Comparison of ENCODE assay signal across 18 cellular contexts in genomic region chr4:158849681-158850080, GRCh38.
DNase-seq lines count a peak whose midpoint lies in the region; ATAC-seq and TF ChIP-seq lines count a peak whose summit lies in the region.
"Had no signal": no experiment of that assay in that cellular context is flagged by ENCODE, and none has a peak within 500 bp of the region (broad histone marks: within the 10 kb centered on the region; RNA-seq: fewer than 3 reads in every experiment).

No MANE protein-coding gene starts in this region.

- no peaks in the 10 kb centered on the region for H3K9me3 ChIP-seq in psoas muscle
- H3K9me3 ChIP-seq: BE2C had no signal

- no peaks in the 10 kb centered on the region for H3K9me3 Mint-ChIP-seq in natural killer cell treated with Interleukin-12 subunit alpha and Interleukin-12 subunit beta and Interleukin-15 and Interleukin-18, amount 100 ng/mL, for 72 hours
- H3K9me3 Mint-ChIP-seq in natural killer cell: no peaks in the 10 kb centered on the region
- H3K9me3 Mint-ChIP-seq in activated T-helper 17 cell treated with anti-CD3 and anti-CD28 coated beads, Interleukin-2, amount 50 U/mL, for 72 hours: no peaks in the 10 kb centered on the region
- H3K9me3 Mint-ChIP-seq: CD4-positive, CD25-positive, alpha-beta regulatory T cell; CD8-positive, alpha-beta memory T cell; H9 had no signal

- intact Hi-C loops in natural killer cell (cut with micrococcal nuclease) (loop anchor here (1.0 to 5.0 kb wide), 4 partner anchors 32 to 119 kb away; partner anchors contain the start of gene FNIP2), psoas muscle (cut with DNase I) (loop anchor here (2.0 to 10.0 kb wide), 5 partner anchors 119 to 595 kb away; no protein-coding TSS in a partner anchor)

- H3K27me3 ChIP-seq in psoas muscle (ENCODE audit: insufficient read depth in 3 of 3, low read length in 2 of 3): no peaks in the 10 kb centered on the region
- H3K27me3 ChIP-seq: BE2C had no signal

- 85 to 91% (median 90%) methylated on average over 2 of the region's 2 CpGs for WGBS in psoas muscle, 3 donors

- H3K4me1 ChIP-seq in psoas muscle: peaks cover 6% of the 10 kb centered on the region
- H3K4me1 ChIP-seq: BE2C had no signal

- H3K36me3 Mint-ChIP-seq in natural killer cell treated with Interleukin-12 subunit alpha and Interleukin-12 subunit beta and Interleukin-15 and Interleukin-18, amount 100 ng/mL, for 72 hours: no peaks in the 10 kb centered on the region
- no peaks in the 10 kb centered on the region for H3K36me3 Mint-ChIP-seq in natural killer cell
- H3K36me3 Mint-ChIP-seq in activated T-helper 17 cell treated with anti-CD3 and anti-CD28 coated beads, Interleukin-2, amount 50 U/mL, for 72 hours (ENCODE audit: low read depth): peaks cover 20% of the 10 kb centered on the region
- H3K36me3 Mint-ChIP-seq: CD4-positive, CD25-positive, alpha-beta regulatory T cell had no signal

- H3K27ac Mint-ChIP-seq in natural killer cell treated with Interleukin-12 subunit alpha and Interleukin-12 subunit beta and Interleukin-15 and Interleukin-18, amount 100 ng/mL, for 72 hours: peak overlapping the region in 1 of 2 donors; percentile 42
- peak overlapping the region in 1 of 2 donors; percentile 19 for H3K27ac Mint-ChIP-seq in natural killer cell
- peak overlapping the region; percentile 4 for H3K27ac Mint-ChIP-seq in activated T-helper 17 cell treated with anti-CD3 and anti-CD28 coated beads, Interleukin-2, amount 50 U/mL, for 72 hours

- ATAC-seq in natural killer cell treated with Interleukin-12 subunit alpha and Interleukin-12 subunit beta and Interleukin-15 and Interleukin-18, amount 100 ng/mL, for 72 hours: peak; percentile 36 to 51
- ATAC-seq in natural killer cell (no peak), psoas muscle (no peak), HG02870 (IDR thresholded peaks at IDR 0.05; ENCODE audit: unreplicated experiment) (no peak)
- peak; percentile 63 for ATAC-seq in activated T-helper 17 cell treated with anti-CD3 and anti-CD28 coated beads, Interleukin-2, amount 50 U/mL, for 72 hours (replicated peaks)
- peak; percentile 49 for ATAC-seq in stimulated activated naive CD8-positive, alpha-beta T cell treated with anti-CD3 and anti-CD28 coated beads, Interleukin-15, Interleukin-2, amounts not matched to agents 100 U/mL and 50 U/mL, for 24 hours

- H3K4me3 ChIP-seq in psoas muscle: no peak overlapping the region
- H3K4me3 ChIP-seq: GM12878 had no signal

- H3K27me3 Mint-ChIP-seq in natural killer cell treated with Interleukin-12 subunit alpha and Interleukin-12 subunit beta and Interleukin-15 and Interleukin-18, amount 100 ng/mL, for 72 hours: no peaks in the 10 kb centered on the region
- H3K27me3 Mint-ChIP-seq in natural killer cell (ENCODE audit: low read depth in 2 of 2): no peaks in the 10 kb centered on the region
- H3K27me3 Mint-ChIP-seq in activated T-helper 17 cell treated with anti-CD3 and anti-CD28 coated beads, Interleukin-2, amount 50 U/mL, for 72 hours: no peaks in the 10 kb centered on the region
- H3K27me3 Mint-ChIP-seq: CD4-positive, CD25-positive, alpha-beta regulatory T cell; CD8-positive, alpha-beta memory T cell had no signal

- H3K4me1 Mint-ChIP-seq in natural killer cell treated with Interleukin-12 subunit alpha and Interleukin-12 subunit beta and Interleukin-15 and Interleukin-18, amount 100 ng/mL, for 72 hours (ENCODE audit: low read depth in 2 of 2): peaks cover 19 to 21% of the 10 kb centered on the region in 2 donors
- peaks cover 19 to 20% of the 10 kb centered on the region in 2 donors for H3K4me1 Mint-ChIP-seq in natural killer cell
- H3K4me1 Mint-ChIP-seq in activated T-helper 17 cell treated with anti-CD3 and anti-CD28 coated beads, Interleukin-2, amount 50 U/mL, for 72 hours: peaks cover 15% of the 10 kb centered on the region

- H3K4me3 Mint-ChIP-seq in natural killer cell treated with Interleukin-12 subunit alpha and Interleukin-12 subunit beta and Interleukin-15 and Interleukin-18, amount 100 ng/mL, for 72 hours: no peak overlapping the region
- no peak overlapping the region for H3K4me3 Mint-ChIP-seq in natural killer cell
- H3K4me3 Mint-ChIP-seq in activated T-helper 17 cell treated with anti-CD3 and anti-CD28 coated beads, Interleukin-2, amount 50 U/mL, for 72 hours: no peak overlapping the region
- H3K4me3 Mint-ChIP-seq: CD4-positive, CD25-positive, alpha-beta regulatory T cell; CD8-positive, alpha-beta memory T cell; H9 had no signal

- TF ChIP-seq CTCF in natural killer cell (IDR thresholded peaks at IDR 0.05): no peak
- no peak for TF ChIP-seq CTCF in psoas muscle (IDR thresholded peaks at IDR 0.05)

- H3K27ac ChIP-seq in psoas muscle: no peak overlapping the region
- H3K27ac ChIP-seq: HL-60 had no signal

- no peak for DNase-seq in natural killer cell treated with Interleukin-12 subunit alpha and Interleukin-12 subunit beta and Interleukin-15 and Interleukin-18, amount 100 ng/mL, for 72 hours (ENCODE audit: low spot score)
- DNase-seq in natural killer cell (no peak), psoas muscle (no peak)
- no peak for DNase-seq in stimulated activated naive CD8-positive, alpha-beta T cell treated with anti-CD3 and anti-CD28 coated beads, Interleukin-15, Interleukin-2, amounts not matched to agents 100 U/mL and 50 U/mL, for 24 hours
- DNase-seq: ACHN; BE2C; C1 segment of cervical spinal cord; CD4-positive, CD25-positive, alpha-beta regulatory T cell; CD8-positive, alpha-beta memory T cell; COR-L47; DMS 273 treated with DMSO at 0.1 percent for 48 hours; DND-41; EL; H9 had no signal

- H3K36me3 ChIP-seq in psoas muscle (ENCODE audit: insufficient read depth in 1 of 2, low read depth in 1 of 2): peaks cover 4 to 54% of the 10 kb centered on the region in 2 donors
- H3K36me3 ChIP-seq: BE2C had no signal

Comparison
In these comparisons a context has a peak if more than half of its experiments do, and no peak if none do; other contexts are left out.
1. ATAC-seq: peak in natural killer cell treated with Interleukin-12 subunit alpha and Interleukin-12 subunit beta and Interleukin-15 and Interleukin-18, amount 100 ng/mL, for 72 hours (2 of 2), activated T-helper 17 cell treated with anti-CD3 and anti-CD28 coated beads, Interleukin-2, amount 50 U/mL, for 72 hours (single experiment) and stimulated activated naive CD8-positive, alpha-beta T cell treated with anti-CD3 and anti-CD28 coated beads, Interleukin-15, Interleukin-2, amounts not matched to agents 100 U/mL and 50 U/mL, for 24 hours (single experiment); none in natural killer cell (0 of 3), psoas muscle (0 of 4) and HG02870 (single experiment).